25 cellular contexts compared by ENCODE assay signal in the genomic region with DNA sequence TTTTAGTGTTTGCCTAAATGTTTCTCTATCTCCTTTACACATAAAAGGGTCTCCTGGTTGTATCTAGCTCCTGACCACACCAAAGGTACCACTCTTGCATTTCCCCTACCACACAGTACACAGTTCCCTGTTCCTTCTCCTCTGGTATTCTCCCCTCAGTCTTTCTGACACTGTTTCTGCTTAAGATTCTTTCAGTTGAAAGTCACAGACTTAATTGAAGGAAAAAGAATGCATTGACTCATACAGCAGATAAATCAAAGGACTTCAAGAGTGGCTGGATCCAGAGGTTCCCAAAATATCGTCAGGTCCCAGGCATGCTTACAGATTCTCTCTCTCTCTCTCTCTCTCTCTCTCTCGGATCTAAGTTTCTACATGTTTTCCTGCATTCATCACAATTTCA.
DNase-seq lines count a peak whose midpoint lies in the region; ATAC-seq, FAIRE-seq and TF ChIP-seq lines count a peak whose summit lies in the region.
"Had no signal": no experiment of that assay in that cellular context is flagged by ENCODE, and none has a peak within 500 bp of the region (broad histone marks: within the 10 kb centered on the region; RNA-seq: fewer than 3 reads in every experiment).

No MANE protein-coding gene starts in this region.

- H3K9ac ChIP-seq in HCT116 (ENCODE audit: low read length) (no peak overlapping the region), K562 (ENCODE audit: insufficient read depth in 1 of 2, low read depth in 2 of 2, low read length in 2 of 2) (no peak overlapping the region)

- FAIRE-seq in K562 (lab: Jason Lieb, UNC), result no peak
- no peak for FAIRE-seq in GM12891 (lab: Jason Lieb, UNC)
- no peak for FAIRE-seq in H54 (lab: Jason Lieb, UNC)
- FAIRE-seq: GM18507, H1, TTC549 had no signal

- intact Hi-C loops in HCT116 (cut with micrococcal nuclease) (no loop called here), K562 (cut with micrococcal nuclease) (no loop called here)

- no peaks in the 10 kb centered on the region for H3K9me3 ChIP-seq in HCT116 (ENCODE audit: control insufficient read depth in 1 of 2, insufficient read depth in 1 of 2, low read depth in 1 of 2, low read length in 2 of 2)
- no peaks in the 10 kb centered on the region for H3K9me3 ChIP-seq in K562 (replicated peaks; ENCODE audit: control insufficient read depth, insufficient read depth, low read depth, low read length)
- H3K9me3 ChIP-seq: adrenal gland, gastroesophageal sphincter, testis had no signal

- no peak for TF ChIP-seq RAD21 in HCT116 (IDR thresholded peaks at IDR 0.05; ENCODE audit: low read depth)
- TF ChIP-seq RAD21 in K562 (CRISPR knock-in tag; conservative IDR thresholded peaks at IDR 0.05 in 1 of 2, IDR thresholded peaks at IDR 0.05 in 1 of 2), result no peak

- no peaks in the 10 kb centered on the region for H3K4me1 ChIP-seq in HCT116 (ENCODE audit: control insufficient read depth in 1 of 2, insufficient read depth in 2 of 2, low read length in 2 of 2)
- no peaks in the 10 kb centered on the region for H3K4me1 ChIP-seq in K562 (replicated peaks in 1 of 2; ENCODE audit: control insufficient read depth in 2 of 2, insufficient read depth in 2 of 2, low read length in 2 of 2)
- peaks cover 11% of the 10 kb centered on the region for H3K4me1 ChIP-seq in foreskin keratinocyte
- H3K4me1 ChIP-seq: gastroesophageal sphincter, testis had no signal

- no peaks in the 10 kb centered on the region for H3K36me3 ChIP-seq in HCT116 (ENCODE audit: control insufficient read depth in 1 of 2, insufficient read depth in 2 of 2, low read length in 2 of 2)
- H3K36me3 ChIP-seq in K562 (ENCODE audit: control insufficient read depth, insufficient read depth, low read length), result peaks cover 6% of the 10 kb centered on the region; the same call in 2 of the 3 replicates
- H3K36me3 ChIP-seq: adrenal gland had no signal

- H2AFZ ChIP-seq in HCT116 (ENCODE audit: low read depth, low read length, poor library complexity, severe bottlenecking) (no peak overlapping the region), K562 (ENCODE audit: low read depth, low read length) (no peak overlapping the region)

- H3K9me1 ChIP-seq in K562 (ENCODE audit: control insufficient read depth, insufficient read depth, low read length), result no peaks in the 10 kb centered on the region

- CTCF ChIA-PET in HCT116 (lab: Charles Lee), result no interaction called here
- CTCF ChIA-PET in K562 (lab: Yijun Ruan, JAX; ENCODE audit: low intra/inter-chr PET ratio), result interaction anchor here (0.5 kb wide), 1 partner anchor 657 kb away, joined by 3 read pairs; no protein-coding TSS in a partner anchor

- POLR2A ChIA-PET in HCT116 (lab: Charles Lee), result no interaction called here
- POLR2A ChIA-PET in K562 (lab: Yijun Ruan, JAX), result no interaction called here

- 23% methylated on average over 2 of the region's 2 CpGs for WGBS in K562 (ENCODE audit: insufficient coverage, low coverage, missing lambda C conversion rate)

- TF ChIP-seq CTCF in HCT116 (IDR thresholded peaks at IDR 0.05 in 2 of 3, conservative IDR thresholded peaks at IDR 0.05 in 1 of 3; ENCODE audit: borderline replicate concordance in 1 of 3, insufficient read depth in 1 of 3, low read depth in 2 of 3, low read length in 2 of 3) (no peak), K562 (IDR thresholded peaks at IDR 0.05 in 2 of 3, conservative IDR thresholded peaks at IDR 0.05 in 1 of 3; ENCODE audit: insufficient read depth in 2 of 3, low read depth in 1 of 3, low read length in 3 of 3) (no peak), foreskin keratinocyte (conservative IDR thresholded peaks at IDR 0.05) (no peak)

- H4K20me1 ChIP-seq in HCT116 (ENCODE audit: insufficient read depth) (no peaks in the 10 kb centered on the region), K562 (replicated peaks; ENCODE audit: control insufficient read depth, insufficient read depth, low read length) (no peaks in the 10 kb centered on the region)

- RAD21 ChIA-PET in HCT116 (lab: Charles Lee; ENCODE audit: low non-redundant PET in 1 of 2, low total read pairs in 2 of 2, uncharacterized antibody in 2 of 2, unreplicated experiment in 2 of 2), result no interaction called here

- DNase-seq in AG08395 (ENCODE audit: low spot score), result peak; percentile 56
- no peak for DNase-seq in HCT116 (ENCODE audit: low read depth, low spot score)
- DNase-seq in K562 (ENCODE audit: extremely low read depth in 1 of 4, low spot score in 3 of 4), result no peak
- DNase-seq in foreskin keratinocyte, result peak; percentile 77 to 89
- DNase-seq in GM12891 (ENCODE audit: insufficient read length, low spot score), result no peak
- no peak for DNase-seq in stimulated activated naive CD4-positive, alpha-beta T cell treated with Interleukin-2 at 50 U/mL for 16 hours (lab: John Stamatoyannopoulos, UW)
- no peak for DNase-seq in H54 (ENCODE audit: insufficient read length, low spot score)
- DNase-seq in NCI-H526 (lab: John Stamatoyannopoulos, UW), result no peak
- DNase-seq: activated CD4-positive, alpha-beta T cell treated with anti-CD3 and anti-CD28 coated beads, Interleukin-2, amount 50 U/mL, for 1 hour; activated gamma-delta T cell; CD8-positive, alpha-beta T cell; DMS53; left colon; NCI-H146; NCI-H2171 treated with DMSO at 0.1 percent for 48 hours; NCI-H748 treated with DMSO at 0.1 percent for 48 hours; OCI-M1; retina; Right ventricle myocardium superior; testis had no signal

- H3K27ac ChIP-seq in HCT116 (ENCODE audit: low read depth, low read length) (no peak overlapping the region), K562 (ENCODE audit: extremely low read depth, low read depth, low read length) (no peak overlapping the region), foreskin keratinocyte (no peak overlapping the region)
- H3K27ac ChIP-seq: adrenal gland, gastroesophageal sphincter, testis had no signal

- BruUV-seq in HCT116 (replicated peaks; lab: Mats Ljungman, UMichigan) (TSS peak; percentile 24), K562 (replicated peaks; lab: Mats Ljungman, UMichigan) (TSS peak; percentile 16)

- H3K4me2 ChIP-seq in HCT116 (ENCODE audit: low read length) (no peak overlapping the region), K562 (ENCODE audit: insufficient read depth, low read length) (no peak overlapping the region)

- no peaks in the 10 kb centered on the region for H3K27me3 ChIP-seq in HCT116 (ENCODE audit: insufficient read depth, low read length)
- no peaks in the 10 kb centered on the region for H3K27me3 ChIP-seq in K562 (ENCODE audit: control insufficient read depth in 2 of 2, insufficient read depth in 2 of 2, low read length in 2 of 2)
- no peaks in the 10 kb centered on the region for H3K27me3 ChIP-seq in foreskin keratinocyte
- H3K27me3 ChIP-seq: adrenal gland, gastroesophageal sphincter, testis had no signal

- no peaks in the 10 kb centered on the region for H3K79me2 ChIP-seq in HCT116 (ENCODE audit: insufficient read depth, low read length)
- H3K79me2 ChIP-seq in K562 (ENCODE audit: control insufficient read depth, insufficient read depth, low read length), result no peaks in the 10 kb centered on the region

- H3K9me2 ChIP-seq in HCT116 (ENCODE audit: insufficient read depth), result no peaks in the 10 kb centered on the region

- in situ Hi-C loops in K562 (cut with MboI), result no loop called here

- H3K4me3 ChIP-seq in HCT116 (replicated peaks in 1 of 2; ENCODE audit: low read depth in 1 of 2, low read length in 2 of 2) (no peak overlapping the region), K562 (no peak overlapping the region)
- H3K4me3 ChIP-seq: adrenal gland, gastroesophageal sphincter, testis had no signal

- TF ChIP-seq POLR2A in HCT116 (IDR thresholded peaks at IDR 0.05; ENCODE audit: borderline replicate concordance, extremely low read depth, insufficient read depth, insufficient read length) (no peak), K562 (conservative IDR thresholded peaks at IDR 0.05) (no peak), GM12891 (IDR thresholded peaks at IDR 0.05; ENCODE audit: low read depth, low read length) (no peak), H54 (IDR thresholded peaks at IDR 0.05; ENCODE audit: low read depth, low read length) (no peak)

- ATAC-seq in HCT116 (no peak), K562 (no peak), foreskin keratinocyte (peak; percentile 82)
- ATAC-seq: CD8-positive, alpha-beta T cell; gastroesophageal sphincter; left colon had no signal

- no peak for TF ChIP-seq EP300 in K562 (IDR thresholded peaks at IDR 0.05; ENCODE audit: low read length)

TF ChIP-seq in HCT116, 20 proteins besides CTCF, POLR2A, EP300 and RAD21 (continues in another document):
- TF ChIP-seq, protein P1, sequence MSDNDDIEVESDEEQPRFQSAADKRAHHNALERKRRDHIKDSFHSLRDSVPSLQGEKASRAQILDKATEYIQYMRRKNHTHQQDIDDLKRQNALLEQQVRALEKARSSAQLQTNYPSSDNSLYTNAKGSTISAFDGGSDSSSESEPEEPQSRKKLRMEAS (IDR thresholded peaks at IDR 0.05), result no peak

TF ChIP-seq in K562, 482 proteins besides CTCF, POLR2A, EP300 and RAD21 (continues in another document):
- TF ChIP-seq PPARD (CRISPR knock-in tag; IDR thresholded peaks at IDR 0.05), result no peak
- TF ChIP-seq FOXM1 (IDR thresholded peaks at IDR 0.05; ENCODE audit: low read depth), result no peak
- TF ChIP-seq FOXM1 (CRISPR knock-in tag; IDR thresholded peaks at IDR 0.05; ENCODE audit: low read depth), result no peak

TF ChIP-seq in GM12891, 5 proteins besides CTCF, POLR2A, EP300 and RAD21:
- TF ChIP-seq TAF1 (IDR thresholded peaks at IDR 0.05; ENCODE audit: low read depth, low read length) (no peak), PAX5 (IDR thresholded peaks at IDR 0.05; ENCODE audit: insufficient read depth, low read length, severe bottlenecking) (no peak), POLR2AphosphoS5 (IDR thresholded peaks at IDR 0.05; ENCODE audit: low read depth, low read length) (no peak), SPI1 (IDR thresholded peaks at IDR 0.05; ENCODE audit: low read depth, low read length) (no peak), POU2F2 (IDR thresholded peaks at IDR 0.05; ENCODE audit: low read depth, low read length) (no peak)

Comparison
In these comparisons a context has a peak if more than half of its experiments do, and no peak if none do; other contexts are left out.
1. DNase-seq: peak in AG08395 (single experiment) and foreskin keratinocyte (2 of 2); none in HCT116 (single experiment), K562 (0 of 4), GM12891 (single experiment), stimulated activated naive CD4-positive, alpha-beta T cell treated with Interleukin-2 at 50 U/mL for 16 hours (single experiment), H54 (single experiment) and NCI-H526 (0 of 2).